Comparison of ENCODE assay signal across 16 cellular contexts in the genomic region with DNA sequence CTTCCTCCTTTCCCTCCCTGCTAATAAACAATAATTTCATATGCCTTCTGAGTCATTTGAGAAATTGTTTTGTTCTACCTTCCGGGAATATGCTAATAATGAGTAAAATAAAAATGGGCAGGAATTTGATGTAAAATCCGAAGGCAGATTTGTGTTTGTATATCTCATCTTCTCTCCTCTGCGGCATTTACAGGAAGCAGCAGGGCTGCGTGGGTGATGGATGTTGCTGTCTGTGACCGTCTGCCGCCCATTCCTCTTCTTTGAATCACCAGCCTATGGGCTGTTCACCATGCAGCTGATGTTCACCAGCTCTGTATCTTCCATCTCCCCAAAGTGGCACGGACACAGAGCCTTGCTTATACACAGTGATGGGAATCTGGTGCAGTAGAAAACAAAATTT.
DNase-seq lines count a peak whose midpoint lies in the region; ATAC-seq lines count a peak whose summit lies in the region.
"Had no signal": no experiment of that assay in that cellular context is flagged by ENCODE, and none has a peak within 500 bp of the region (broad histone marks: within the 10 kb centered on the region; RNA-seq: fewer than 3 reads in every experiment).

No MANE protein-coding gene starts in this region.

- ATAC-seq in HG02642 (IDR thresholded peaks at IDR 0.05; ENCODE audit: poor library complexity, unreplicated experiment) (no peak), GM21786 (IDR thresholded peaks at IDR 0.05; ENCODE audit: unreplicated experiment) (no peak)
- ATAC-seq in stimulated activated naive CD8-positive, alpha-beta T cell treated with anti-CD3 and anti-CD28 coated beads, Interleukin-15, Interleukin-2, amounts not matched to agents 100 U/mL and 50 U/mL, for 24 hours: no peak
- ATAC-seq: Right ventricle myocardium inferior had no signal

- DNase-seq in A172 (ENCODE audit: low spot score) (peak; percentile 78), ELF-1 (ENCODE audit: low read depth, low spot score) (peak; percentile 33), amniotic epithelial cell (ENCODE audit: low read depth) (peak; percentile 95), islet precursor cell (peak; percentile 87)
- DNase-seq in stimulated activated naive CD8-positive, alpha-beta T cell treated with anti-CD3 and anti-CD28 coated beads, Interleukin-15, Interleukin-2, amounts not matched to agents 100 U/mL and 50 U/mL, for 24 hours: no peak
- DNase-seq in effector CD8-positive, alpha-beta T cell (lab: John Stamatoyannopoulos, UW): no peak
- DNase-seq: activated naive CD8-positive, alpha-beta T cell treated with anti-CD3 and anti-CD28 coated beads, Interleukin-2, amount 10 ng/mL, durations not matched to agents 7 days and 5 days; GDM1; left ventricle myocardium inferior; NCI-H1105; NCI-H446 treated with DMSO at 0.1 percent for 48 hours; stimulated activated CD4-positive, alpha-beta T cell treated with anti-CD3 and anti-CD28 coated beads, Interleukin-15, amount 100 ng/mL, for 24 hours; stimulated activated CD8-positive, alpha-beta memory T cell treated with anti-CD3 and anti-CD28 coated beads, Interleukin-4, amount 100 ng/mL, for 48 hours had no signal

Comparison
In these comparisons a context has a peak if more than half of its experiments do, and no peak if none do; other contexts are left out.
1. DNase-seq: peak in A172 (single experiment), ELF-1 (single experiment), amniotic epithelial cell (single experiment) and islet precursor cell (single experiment); none in stimulated activated naive CD8-positive, alpha-beta T cell treated with anti-CD3 and anti-CD28 coated beads, Interleukin-15, Interleukin-2, amounts not matched to agents 100 U/mL and 50 U/mL, for 24 hours (single experiment) and effector CD8-positive, alpha-beta T cell (single experiment).